Comparison of ENCODE assay signal across 12 cellular contexts in genomic region chr3:24004171-24004938, GRCh38. TPM values are rescaled to one million over a fixed set of nuclear protein-coding genes. Genes with fewer than 3 reads are reported as not detected.
DNase-seq lines count a peak whose midpoint lies in the region; ATAC-seq and TF ChIP-seq lines count a peak whose summit lies in the region.
"Had no signal": no experiment of that assay in that cellular context is flagged by ENCODE, and none has a peak within 500 bp of the region (broad histone marks: within the 10 kb centered on the region; RNA-seq: fewer than 3 reads in every experiment).

No MANE protein-coding gene starts in this region.

- intact Hi-C loops in esophagus muscularis mucosa (cut with DNase I): loop anchor here (5.0 kb wide), 1 partner anchor 678 kb away; no protein-coding TSS in a partner anchor

- H3K4me3 ChIP-seq in esophagus muscularis mucosa: no peak overlapping the region
- H3K4me3 ChIP-seq: tibial artery had no signal

- 90% methylated on average over 4 of the region's 4 CpGs for WGBS in esophagus muscularis mucosa

- ATAC-seq in GM18907 (IDR thresholded peaks at IDR 0.05; ENCODE audit: unreplicated experiment) (peak; percentile 96), GM21529 (IDR thresholded peaks at IDR 0.05; ENCODE audit: unreplicated experiment) (peak; percentile 81), HG03342 (IDR thresholded peaks at IDR 0.05; ENCODE audit: unreplicated experiment) (peak; percentile 84)
- ATAC-seq: T-cell had no signal

- H3K9me3 ChIP-seq in esophagus muscularis mucosa: no peaks in the 10 kb centered on the region
- H3K9me3 ChIP-seq: tibial artery had no signal

- no peak for TF ChIP-seq CTCF in esophagus muscularis mucosa (IDR thresholded peaks at IDR 0.05)

- TF ChIP-seq POLR2A in esophagus muscularis mucosa (IDR thresholded peaks at IDR 0.05; ENCODE audit: low read depth): no peak

- peaks cover 0 to under 1% (median 0%) of the 10 kb centered on the region in 4 donors for H3K4me1 ChIP-seq in esophagus muscularis mucosa

- no peak for TF ChIP-seq EP300 in esophagus muscularis mucosa (IDR thresholded peaks at IDR 0.05)

- DNase-seq in esophagus muscularis mucosa (ENCODE audit: extremely low spot score) (peak; percentile 19), NCI-H1694 (lab: John Stamatoyannopoulos, UW) (no peak), cortex of kidney (lab: John Stamatoyannopoulos, UW) (no peak), T-helper 9 cell (no peak), COLO829 (ENCODE audit: low spot score) (no peak)
- DNase-seq: EL, T-cell, tibial artery had no signal

- H3K27me3 ChIP-seq in esophagus muscularis mucosa: no peaks in the 10 kb centered on the region
- H3K27me3 ChIP-seq: tibial artery had no signal

- H3K36me3 ChIP-seq in esophagus muscularis mucosa: no peaks in the 10 kb centered on the region
- H3K36me3 ChIP-seq: tibial artery had no signal

- no peak overlapping the region for H3K27ac ChIP-seq in esophagus muscularis mucosa (replicated peaks in 1 of 4)
- H3K27ac ChIP-seq: HL-60, tibial artery had no signal

RNA-seq across cellular contexts. Expression of gene NR1D2, which starts 59.3 kb away (rescaled TPM):
- total RNA-seq in esophagus muscularis mucosa: 10 to 100 TPM; 34.4 to 42.4 (median 38.0) TPM
